ENCODE assay signal across 8 cellular contexts in the genomic region with DNA sequence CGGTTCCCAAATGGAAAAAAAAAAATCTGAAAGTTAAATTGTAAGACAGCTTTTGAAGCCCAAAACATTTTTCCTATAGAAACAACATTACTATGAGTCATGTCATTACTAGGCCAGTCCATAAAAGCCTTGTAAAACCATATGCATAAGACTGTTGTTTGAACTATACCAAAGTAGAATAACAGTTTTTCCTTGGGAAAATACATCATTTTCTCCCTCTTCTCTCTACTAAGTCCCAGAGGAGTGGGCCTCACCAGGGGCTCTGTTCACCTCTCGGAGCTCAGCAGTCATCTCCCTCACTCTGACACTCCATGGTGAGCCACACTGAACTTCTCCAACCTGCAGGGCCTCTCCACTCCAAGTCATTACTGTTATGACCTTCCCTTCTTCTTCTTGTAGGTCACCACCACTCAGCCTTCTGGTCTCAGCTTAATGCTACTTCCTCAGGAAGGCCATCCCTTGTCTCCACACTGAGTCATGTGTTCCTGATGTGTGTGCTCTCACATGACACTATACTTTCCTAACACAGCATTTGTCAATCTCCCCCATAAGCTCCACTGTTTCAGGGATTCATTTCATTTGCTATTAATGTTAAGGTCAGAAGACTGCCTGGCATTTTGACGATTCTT. TPM values are rescaled to one million over a fixed set of nuclear protein-coding genes. Genes with fewer than 3 reads are reported as not detected.
A peak's percentile ranks its signal among the peaks of the same experiment; 100 is the strongest.
DNase-seq lines count a peak whose midpoint lies in the region; ATAC-seq and TF ChIP-seq lines count a peak whose summit lies in the region.

No MANE protein-coding gene starts in this region.

- TF ChIP-seq CTCF in Peyer's patch (IDR thresholded peaks at IDR 0.05) = no peak
- no peak for TF ChIP-seq CTCF in psoas muscle (IDR thresholded peaks at IDR 0.05)
- TF ChIP-seq CTCF in glutamatergic neuron (IDR thresholded peaks at IDR 0.05; ENCODE audit: partially characterized antibody, unreplicated experiment) = no peak

- H3K36me3 ChIP-seq in Peyer's patch (no peaks in the 10 kb centered on the region), psoas muscle (ENCODE audit: insufficient read depth in 1 of 2, low read depth in 1 of 2) (peaks cover 0 to 4% of the 10 kb centered on the region in 2 donors)

- no peak overlapping the region for H3K27ac Mint-ChIP-seq in glutamatergic neuron (ENCODE audit: unreplicated experiment)

- H3K4me1 Mint-ChIP-seq in glutamatergic neuron (ENCODE audit: low read depth, unreplicated experiment) = peaks cover 5% of the 10 kb centered on the region

- H3K36me3 Mint-ChIP-seq in glutamatergic neuron (ENCODE audit: unreplicated experiment) = peaks cover 9% of the 10 kb centered on the region

- ATAC-seq in GM18907 (IDR thresholded peaks at IDR 0.05; ENCODE audit: unreplicated experiment) (peak; percentile 19), psoas muscle (peak; percentile 87 to 97 (median 94)), HG03039 (IDR thresholded peaks at IDR 0.05; ENCODE audit: unreplicated experiment) (no peak)

- H3K9me3 ChIP-seq in Peyer's patch = no peaks in the 10 kb centered on the region
- peaks cover 9% of the 10 kb centered on the region for H3K9me3 ChIP-seq in psoas muscle

- TF ChIP-seq POLR2A in Peyer's patch (IDR thresholded peaks at IDR 0.05) = no peak

- intact Hi-C loops in psoas muscle (cut with DNase I) = no loop called here

- no peaks in the 10 kb centered on the region for H3K27me3 Mint-ChIP-seq in glutamatergic neuron (ENCODE audit: unreplicated experiment)

- H3K4me1 ChIP-seq in Peyer's patch (peaks cover 0 to 7% (median 0%) of the 10 kb centered on the region in 4 donors), psoas muscle (peaks cover 10% of the 10 kb centered on the region)

- H3K9me3 Mint-ChIP-seq in glutamatergic neuron (ENCODE audit: unreplicated experiment) = peaks cover 3% of the 10 kb centered on the region

- no peaks in the 10 kb centered on the region for H3K27me3 ChIP-seq in Peyer's patch
- H3K27me3 ChIP-seq in psoas muscle (ENCODE audit: insufficient read depth in 3 of 3, low read length in 2 of 3) = no peaks in the 10 kb centered on the region

- 67 to 85% (median 80%) methylated on average over 3 of the region's 3 CpGs for WGBS in psoas muscle, 3 donors

- DNase-seq in Peyer's patch = peak in 1 of 3 donors; percentile 50
- DNase-seq in epithelial cell of prostate (ENCODE audit: low read depth, low spot score) = no peak
- DNase-seq in psoas muscle = peak in 1 of 2 donors; percentile 48
- DNase-seq in glutamatergic neuron = no peak
- no peak for DNase-seq in DMS53 treated with DMSO at 0.1 percent for 48 hours (lab: John Stamatoyannopoulos, UW; ENCODE audit: unreplicated experiment)
- no peak for DNase-seq in GM03348 (ENCODE audit: low spot score)

- no peak overlapping the region for H3K4me3 Mint-ChIP-seq in glutamatergic neuron (ENCODE audit: unreplicated experiment)

- peak overlapping the region in 1 of 4 donors; percentile 24 for H3K4me3 ChIP-seq in Peyer's patch
- peak overlapping the region; percentile 52 for H3K4me3 ChIP-seq in psoas muscle

- H3K27ac ChIP-seq in Peyer's patch = peak overlapping the region; percentile 32 to 72 (median 52)
- peak overlapping the region; percentile 13 for H3K27ac ChIP-seq in epithelial cell of prostate
- peak overlapping the region; percentile 12 for H3K27ac ChIP-seq in psoas muscle

RNA-seq across cellular contexts. Expression of a gene that starts 32.5 kb away (rescaled TPM):
- total RNA-seq in Peyer's patch (1 to 10 TPM; 3.7 to 8.3 (median 7.3) TPM), psoas muscle (10 to 100 TPM; 12.3 to 27.9 (median 17.2) TPM), glutamatergic neuron (ENCODE audit: unreplicated experiment) (3.5 TPM)
- 10 to 100 TPM; 17.0 to 26.1 (median 21.3) TPM for polyA plus RNA-seq in psoas muscle
